31 cellular contexts compared by ENCODE assay signal in genomic region chr11:16336721-16337120, GRCh38. TPM values are rescaled to one million over a fixed set of nuclear protein-coding genes. Genes with fewer than 3 reads are reported as not detected.
"Had no signal": no experiment of that assay in that cellular context is flagged by ENCODE, and none has a peak within 500 bp of the region (broad histone marks: within the 10 kb centered on the region; RNA-seq: fewer than 3 reads in every experiment).

No MANE protein-coding gene starts in this region.

- H3K4me1 ChIP-seq: ascending aorta had no signal

- H3K4me3 ChIP-seq: ascending aorta, cardiac muscle cell, Peyer's patch had no signal

- H3K27me3 ChIP-seq: ascending aorta, Peyer's patch had no signal

- ATAC-seq: activated CD8-positive, alpha-beta T cell treated with anti-CD3 and anti-CD28 coated beads for 36 hours; PC-3 had no signal

- H3K4me1 Mint-ChIP-seq: activated CD4-positive, alpha-beta T cell treated with anti-CD3 and anti-CD28 coated beads, Interleukin-2, amount 10 ng/mL, durations not matched to agents 24 days and 14 days; activated naive CD4-positive, alpha-beta T cell treated with anti-CD3 and anti-CD28 coated beads, Interleukin-2, amount 50 U/mL, for 24 hours; activated naive CD8-positive, alpha-beta T cell treated with anti-CD3 and anti-CD28 coated beads, Interleukin-2, amount 10 ng/mL, durations not matched to agents 7 days and 5 days had no signal

- H3K36me3 Mint-ChIP-seq: activated naive CD4-positive, alpha-beta T cell treated with anti-CD3 and anti-CD28 coated beads, Interleukin-2, amount 50 U/mL, for 24 hours; activated naive CD8-positive, alpha-beta T cell treated with anti-CD3 and anti-CD28 coated beads, Interleukin-2, amount 10 ng/mL, durations not matched to agents 7 days and 5 days had no signal

- H3K9me3 Mint-ChIP-seq: activated CD4-positive, alpha-beta T cell treated with anti-CD3 and anti-CD28 coated beads, Interleukin-2, amount 10 ng/mL, durations not matched to agents 24 days and 14 days; activated naive CD4-positive, alpha-beta T cell treated with anti-CD3 and anti-CD28 coated beads, Interleukin-2, amount 50 U/mL, for 24 hours; activated naive CD8-positive, alpha-beta T cell treated with anti-CD3 and anti-CD28 coated beads, Interleukin-2, amount 10 ng/mL, durations not matched to agents 7 days and 5 days; activated T-helper 2 cell treated with anti-CD3 and anti-CD28 coated beads, Interferon-gamma antibody, Interleukin-2, Interleukin-4, amounts not matched to agents 10 μg/mL and 5 μg/mL and 100 μg/mL, durations not matched to agents 14 hours and 24 hours and 36 hours; T-helper 1 cell treated with Interleukin-12 subunit alpha and Interleukin-12 subunit beta and Interleukin-4 antibody, amounts not matched to agents 30 μg/mL and 1 μg/mL, for 36 hours; T-helper 2 cell treated with Interferon-gamma antibody and Interleukin-4, amounts not matched to agents 5 μg/mL and 100 μg/mL, for 36 hours had no signal

- H3K4me3 Mint-ChIP-seq: activated CD4-positive, alpha-beta T cell treated with anti-CD3 and anti-CD28 coated beads, Interleukin-2, amount 10 ng/mL, durations not matched to agents 24 days and 14 days; activated CD8-positive, alpha-beta T cell treated with anti-CD3 and anti-CD28 coated beads for 36 hours; activated naive CD4-positive, alpha-beta T cell treated with anti-CD3 and anti-CD28 coated beads, Interleukin-2, amount 50 U/mL, for 24 hours; activated naive CD8-positive, alpha-beta T cell treated with anti-CD3 and anti-CD28 coated beads, Interleukin-2, amount 10 ng/mL, durations not matched to agents 7 days and 5 days; activated T-cell treated with anti-CD3 and anti-CD28 coated beads, Interleukin-2, amount 50 U/mL, for 24 hours; T-helper 1 cell treated with Interleukin-12 subunit alpha and Interleukin-12 subunit beta and Interleukin-4 antibody, amounts not matched to agents 30 μg/mL and 1 μg/mL, for 36 hours; T-helper 2 cell treated with Interferon-gamma antibody and Interleukin-4, amounts not matched to agents 5 μg/mL and 100 μg/mL, for 36 hours had no signal

- H3K9me3 ChIP-seq: ascending aorta, Peyer's patch had no signal

- H3K27ac ChIP-seq: ascending aorta, cardiac muscle cell had no signal

- H3K27me3 Mint-ChIP-seq: activated CD4-positive, alpha-beta T cell treated with anti-CD3 and anti-CD28 coated beads, Interleukin-2, amount 10 ng/mL, durations not matched to agents 24 days and 14 days; activated CD8-positive, alpha-beta T cell treated with anti-CD3 and anti-CD28 coated beads for 36 hours; activated naive CD4-positive, alpha-beta T cell treated with anti-CD3 and anti-CD28 coated beads, Interleukin-2, amount 50 U/mL, for 24 hours; activated naive CD8-positive, alpha-beta T cell treated with anti-CD3 and anti-CD28 coated beads, Interleukin-2, amount 10 ng/mL, durations not matched to agents 7 days and 5 days; activated T-cell treated with anti-CD3 and anti-CD28 coated beads, Interleukin-2, amount 50 U/mL, for 24 hours had no signal

- H3K36me3 ChIP-seq: ascending aorta, cardiac muscle cell had no signal

- H3K27ac Mint-ChIP-seq: activated CD4-positive, alpha-beta T cell treated with anti-CD3 and anti-CD28 coated beads, Interleukin-2, amount 10 ng/mL, durations not matched to agents 24 days and 14 days; activated CD8-positive, alpha-beta T cell treated with anti-CD3 and anti-CD28 coated beads for 36 hours; activated naive CD4-positive, alpha-beta T cell treated with anti-CD3 and anti-CD28 coated beads, Interleukin-2, amount 50 U/mL, for 24 hours; activated naive CD8-positive, alpha-beta T cell treated with anti-CD3 and anti-CD28 coated beads, Interleukin-2, amount 10 ng/mL, durations not matched to agents 7 days and 5 days; activated T-cell treated with anti-CD3 and anti-CD28 coated beads, Interleukin-2, amount 50 U/mL, for 24 hours; activated T-helper 2 cell treated with anti-CD3 and anti-CD28 coated beads, Interferon-gamma antibody, Interleukin-2, Interleukin-4, amounts not matched to agents 10 μg/mL and 5 μg/mL and 100 μg/mL, durations not matched to agents 14 hours and 24 hours and 36 hours; T-helper 1 cell treated with Interleukin-12 subunit alpha and Interleukin-12 subunit beta and Interleukin-4 antibody, amounts not matched to agents 30 μg/mL and 1 μg/mL, for 36 hours; T-helper 2 cell treated with Interferon-gamma antibody and Interleukin-4, amounts not matched to agents 5 μg/mL and 100 μg/mL, for 36 hours had no signal

- DNase-seq: activated CD4-positive, alpha-beta T cell treated with anti-CD3 and anti-CD28 coated beads, Interleukin-2, amount 10 ng/mL, durations not matched to agents 24 days and 14 days; activated CD4-positive, alpha-beta T cell treated with anti-CD3 and anti-CD28 coated beads, Interleukin-2, amount 50 U/mL, for 4 hours; activated CD8-positive, alpha-beta T cell treated with anti-CD3 and anti-CD28 coated beads for 36 hours; activated gamma-delta T cell; activated naive CD4-positive, alpha-beta T cell treated with Interleukin-2 at 50 U/mL for 16 hours; activated naive CD8-positive, alpha-beta T cell treated with anti-CD3 and anti-CD28 coated beads, Interleukin-2, amount 10 ng/mL, durations not matched to agents 7 days and 5 days; activated T-cell treated with anti-CD3 and anti-CD28 coated beads, Interleukin-2, amount 50 U/mL, for 24 hours; amygdala; KG1; MM.1S; MV-4-11; NCI-H1092; NCI-H1436 treated with DMSO at 0.1 percent for 48 hours; NCI-H1694 treated with DMSO at 0.1 percent for 48 hours; NCI-H2029; NCI-H2171; NCI-H510A; NCI-H526; NCI-H748 treated with DMSO at 0.1 percent for 48 hours; NK-92 treated with Interleukin-12 subunit alpha and Interleukin-12 subunit beta, amount 100 ng/mL, for 24 hours; PC-3; Peyer's patch; RPMI8226; SHP77 treated with DMSO at 0.1 percent for 48 hours had no signal

RNA-seq across cellular contexts. Expression of gene SOX6, which starts 19.6 kb away (rescaled TPM):
- total RNA-seq: activated CD4-positive, alpha-beta T cell treated with anti-CD3 and anti-CD28 coated beads, Interleukin-2, amount 10 ng/mL, durations not matched to agents 24 days and 14 days; activated CD8-positive, alpha-beta memory T cell treated with anti-CD3 and anti-CD28 coated beads for 36 hours; activated naive CD8-positive, alpha-beta T cell treated with anti-CD3 and anti-CD28 coated beads, Interleukin-2, amount 10 ng/mL, durations not matched to agents 7 days and 5 days; PC-3 had no signal
